ENCODE assay signal across 8 cellular contexts in the genomic region with DNA sequence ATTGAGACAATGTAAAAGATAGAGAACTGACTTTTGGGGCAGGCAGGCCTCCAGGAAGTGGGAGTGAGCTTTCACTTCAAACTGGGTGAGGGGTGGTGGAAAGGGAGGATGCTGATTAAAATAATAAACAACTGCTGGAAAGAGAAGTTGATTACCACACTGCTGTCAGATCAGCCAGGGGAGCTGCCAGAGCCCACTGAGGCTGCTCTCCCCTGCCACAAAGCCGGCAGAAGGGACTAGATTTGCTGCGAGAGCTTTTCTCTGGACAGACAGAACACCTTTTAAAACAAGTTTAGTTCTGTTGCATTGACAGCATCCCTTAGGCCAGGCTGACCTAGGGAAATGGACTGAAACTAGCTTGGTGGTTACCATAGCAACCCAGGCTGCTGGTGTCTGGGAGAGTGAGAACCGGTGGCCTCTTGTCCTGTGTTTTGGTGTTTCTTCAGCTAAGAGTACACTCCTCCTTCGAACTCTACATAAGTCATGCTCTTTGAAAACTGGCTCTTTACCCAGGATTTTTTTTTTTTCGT.
DNase-seq lines count a peak whose midpoint lies in the region; ATAC-seq and TF ChIP-seq lines count a peak whose summit lies in the region.

No MANE protein-coding gene starts in this region.

- H3K9me3 ChIP-seq in HUES64 (ENCODE audit: insufficient read depth, low read depth, low read length): no peaks in the 10 kb centered on the region
- no peaks in the 10 kb centered on the region for H3K9me3 ChIP-seq in thoracic aorta
- no peaks in the 10 kb centered on the region for H3K9me3 ChIP-seq in gastrocnemius medialis

- peaks cover 5% of the 10 kb centered on the region for H3K36me3 Mint-ChIP-seq in Calu3 (ENCODE audit: insufficient read depth, unreplicated experiment)
- H3K36me3 Mint-ChIP-seq in activated T-helper 2 cell treated with anti-CD3 and anti-CD28 coated beads, Interferon-gamma antibody, Interleukin-2, Interleukin-4, amounts not matched to agents 10 μg/mL and 5 μg/mL and 100 μg/mL, durations not matched to agents 14 hours and 24 hours and 36 hours (ENCODE audit: low read depth): peaks cover 5% of the 10 kb centered on the region

- CTCF ChIA-PET in Calu3 (lab: Charles Lee): interaction anchor here (0.7 kb wide), 1 partner anchor 332 kb away, joined by 4 read pairs; no protein-coding TSS in a partner anchor

- in situ Hi-C loops in gastrocnemius medialis (cut with MboI; ENCODE audit: low sequenced_read_pairs in 4 of 4): no loop called here

- H3K27me3 ChIP-seq in HUES64 (ENCODE audit: insufficient read depth, low read length) (no peaks in the 10 kb centered on the region; the same call in 1 of the 2 replicates), thoracic aorta (replicated peaks; ENCODE audit: insufficient read depth) (no peaks in the 10 kb centered on the region), gastrocnemius medialis (no peaks in the 10 kb centered on the region)

- peak overlapping the region; percentile 42 for H3K27ac Mint-ChIP-seq in Calu3 (ENCODE audit: unreplicated experiment)
- H3K27ac Mint-ChIP-seq in activated T-helper 2 cell treated with anti-CD3 and anti-CD28 coated beads, Interferon-gamma antibody, Interleukin-2, Interleukin-4, amounts not matched to agents 10 μg/mL and 5 μg/mL and 100 μg/mL, durations not matched to agents 14 hours and 24 hours and 36 hours: peak overlapping the region; percentile 74

- H3K27ac ChIP-seq in HUES64 (ENCODE audit: low read depth, low read length): peak overlapping the region; percentile 70; the same call in 1 of the 2 replicates
- H3K27ac ChIP-seq in thoracic aorta: no peak overlapping the region
- no peak overlapping the region for H3K27ac ChIP-seq in gastrocnemius medialis

- H3K4me1 ChIP-seq in HUES64 (ENCODE audit: insufficient read depth, low read length) (peaks cover 87% of the 10 kb centered on the region), thoracic aorta (ENCODE audit: control insufficient read depth in 1 of 2, low read depth in 2 of 2) (peaks cover 14 to 15% of the 10 kb centered on the region in 2 donors), gastrocnemius medialis (no peaks in the 10 kb centered on the region)

- TF ChIP-seq POLR2A in gastrocnemius medialis (IDR thresholded peaks at IDR 0.05): no peak

- DNase-seq in Calu3 (peak; percentile 25), iris pigment epithelial cell (ENCODE audit: low read depth) (peak; percentile 68), thoracic aorta (ENCODE audit: low spot score) (no peak), gastrocnemius medialis (no peak)
- no peak for DNase-seq in activated T-helper 2 cell treated with anti-CD3 and anti-CD28 coated beads, Interferon-gamma antibody, Interleukin-2, Interleukin-4, amounts not matched to agents 10 μg/mL and 5 μg/mL and 100 μg/mL, durations not matched to agents 14 hours and 24 hours and 36 hours (ENCODE audit: low spot score)

- 40% methylated on average over 4 of the region's 5 CpGs for WGBS in HUES64

- H3K36me3 ChIP-seq in HUES64 (ENCODE audit: insufficient read depth, low read length) (no peaks in the 10 kb centered on the region), thoracic aorta (no peaks in the 10 kb centered on the region), gastrocnemius medialis (no peaks in the 10 kb centered on the region)

- H3K27me3 Mint-ChIP-seq in Calu3 (ENCODE audit: unreplicated experiment): no peaks in the 10 kb centered on the region
- H3K27me3 Mint-ChIP-seq in activated T-helper 2 cell treated with anti-CD3 and anti-CD28 coated beads, Interferon-gamma antibody, Interleukin-2, Interleukin-4, amounts not matched to agents 10 μg/mL and 5 μg/mL and 100 μg/mL, durations not matched to agents 14 hours and 24 hours and 36 hours (ENCODE audit: low read depth): no peaks in the 10 kb centered on the region

- TF ChIP-seq CTCF in Calu3 (IDR thresholded peaks at IDR 0.05; ENCODE audit: unreplicated experiment): no peak
- no peak for TF ChIP-seq CTCF in thoracic aorta (IDR thresholded peaks at IDR 0.05)
- TF ChIP-seq CTCF in gastrocnemius medialis (IDR thresholded peaks at IDR 0.05 in 4 of 5, conservative IDR thresholded peaks at IDR 0.05 in 1 of 5): no peak

- H3K4me3 ChIP-seq in HUES64 (ENCODE audit: low read length) (peak overlapping the region; percentile 24; the same call in 1 of the 2 replicates), thoracic aorta (no peak overlapping the region), gastrocnemius medialis (no peak overlapping the region)

- H3K4me1 Mint-ChIP-seq in Calu3 (ENCODE audit: low read depth, unreplicated experiment): peaks cover 61% of the 10 kb centered on the region
- H3K4me1 Mint-ChIP-seq in activated T-helper 2 cell treated with anti-CD3 and anti-CD28 coated beads, Interferon-gamma antibody, Interleukin-2, Interleukin-4, amounts not matched to agents 10 μg/mL and 5 μg/mL and 100 μg/mL, durations not matched to agents 14 hours and 24 hours and 36 hours (ENCODE audit: low read depth): peaks cover 28% of the 10 kb centered on the region

- no peaks in the 10 kb centered on the region for H3K9me3 Mint-ChIP-seq in Calu3 (ENCODE audit: low read depth, unreplicated experiment)
- no peaks in the 10 kb centered on the region for H3K9me3 Mint-ChIP-seq in activated T-helper 2 cell treated with anti-CD3 and anti-CD28 coated beads, Interferon-gamma antibody, Interleukin-2, Interleukin-4, amounts not matched to agents 10 μg/mL and 5 μg/mL and 100 μg/mL, durations not matched to agents 14 hours and 24 hours and 36 hours

- peak overlapping the region; percentile 17 for H3K4me3 Mint-ChIP-seq in Calu3 (ENCODE audit: low read depth, unreplicated experiment)
- peak overlapping the region; percentile 9 for H3K4me3 Mint-ChIP-seq in activated T-helper 2 cell treated with anti-CD3 and anti-CD28 coated beads, Interferon-gamma antibody, Interleukin-2, Interleukin-4, amounts not matched to agents 10 μg/mL and 5 μg/mL and 100 μg/mL, durations not matched to agents 14 hours and 24 hours and 36 hours (ENCODE audit: low read depth)

- no peak overlapping the region for H3K9ac ChIP-seq in HUES64 (ENCODE audit: low read depth, low read length)

- ATAC-seq in GM19452 (IDR thresholded peaks at IDR 0.05; ENCODE audit: unreplicated experiment) (peak; percentile 67), thoracic aorta (ENCODE audit: insufficient number of reproducible peaks, low FRiP score, low read depth) (peak; percentile 47), gastrocnemius medialis (no peak), GM19035 (IDR thresholded peaks at IDR 0.05; ENCODE audit: unreplicated experiment) (no peak)

- intact Hi-C loops in Calu3 (cut with micrococcal nuclease; ENCODE audit: unreplicated experiment) (loop anchor here (10.0 kb wide), 1 partner anchor 276 kb away; no protein-coding TSS in a partner anchor), gastrocnemius medialis (cut with DNase I; ENCODE audit: low total_unique reads) (no loop called here)
- intact Hi-C loops in activated T-helper 2 cell treated with anti-CD3 and anti-CD28 coated beads, Interferon-gamma antibody, Interleukin-2, Interleukin-4, amounts not matched to agents 10 μg/mL and 5 μg/mL and 100 μg/mL, durations not matched to agents 14 hours and 24 hours and 36 hours (cut with micrococcal nuclease): loop anchor here (2.0 to 5.0 kb wide), 3 partner anchors 16 to 72 kb away; no protein-coding TSS in a partner anchor

- no TSS peak for BruUV-seq in Calu3 (replicated peaks; lab: Mats Ljungman, UMichigan)

Comparison
In these comparisons a context has a peak if more than half of its experiments do, and no peak if none do; other contexts are left out.
1. DNase-seq: peak in Calu3 (single experiment) and iris pigment epithelial cell (single experiment); none in activated T-helper 2 cell treated with anti-CD3 and anti-CD28 coated beads, Interferon-gamma antibody, Interleukin-2, Interleukin-4, amounts not matched to agents 10 μg/mL and 5 μg/mL and 100 μg/mL, durations not matched to agents 14 hours and 24 hours and 36 hours (single experiment), thoracic aorta (single experiment) and gastrocnemius medialis (0 of 2).
2. ATAC-seq: peak in GM19452 (single experiment) and thoracic aorta (single experiment); none in gastrocnemius medialis (0 of 2) and GM19035 (single experiment).